8 cellular contexts compared by ENCODE assay signal in genomic region chr7:50068026-50068425, GRCh38. TPM values are rescaled to one million over a fixed set of nuclear protein-coding genes. Genes with fewer than 3 reads are reported as not detected.
A peak's percentile ranks its signal among the peaks of the same experiment; 100 is the strongest.
DNase-seq lines count a peak whose midpoint lies in the region; ATAC-seq and TF ChIP-seq lines count a peak whose summit lies in the region.

No MANE protein-coding gene starts in this region.

- H3K36me3 Mint-ChIP-seq in Calu3 (ENCODE audit: insufficient read depth, unreplicated experiment), result peaks cover 14% of the 10 kb centered on the region

- H3K4me3 ChIP-seq in OCI-LY3 (ENCODE audit: low read length) (peak overlapping the region; percentile 75), dorsolateral prefrontal cortex (peak overlapping the region in 48 of 59 donors; percentile 25 to 81 (median 62)), parathyroid adenoma (ENCODE audit: low read depth, low read length) (peak overlapping the region; percentile 59), lower leg skin (ENCODE audit: low read depth, poor library complexity, severe bottlenecking) (no peak overlapping the region)

- no peaks in the 10 kb centered on the region for H3K27me3 Mint-ChIP-seq in Calu3 (ENCODE audit: unreplicated experiment)

- peak overlapping the region; percentile 69; the same call in 1 of the 2 replicates for H3K9ac ChIP-seq in OCI-LY3 (ENCODE audit: low read length)
- H3K9ac ChIP-seq in parathyroid adenoma, result no peak overlapping the region

- TF ChIP-seq CTCF in Calu3 (IDR thresholded peaks at IDR 0.05; ENCODE audit: unreplicated experiment), result peak; percentile 55
- TF ChIP-seq CTCF in OCI-LY3 (IDR thresholded peaks at IDR 0.05; ENCODE audit: low read depth, low read length), result peak; percentile 37
- peak in 16 of 56 donors; percentile 7 to 40 (median 20) for TF ChIP-seq CTCF in dorsolateral prefrontal cortex (IDR thresholded peaks at IDR 0.05 in 54 of 56, conservative IDR thresholded peaks at IDR 0.05 in 2 of 56; ENCODE audit: low read depth in 1 of 56, partially characterized antibody in 56 of 56)
- TF ChIP-seq CTCF in parathyroid adenoma (IDR thresholded peaks at IDR 0.05), result peak; percentile 36
- TF ChIP-seq CTCF in lower leg skin (IDR thresholded peaks at IDR 0.05), result no peak

- H3K9me3 Mint-ChIP-seq in Calu3 (ENCODE audit: low read depth, unreplicated experiment), result peaks cover 3% of the 10 kb centered on the region

- 0 to 3% methylated on average over 2 of the region's 2 CpGs for WGBS in lower leg skin, 2 donors

- H2AFZ ChIP-seq in OCI-LY3 (ENCODE audit: low read depth, low read length) (peak overlapping the region; percentile 92), parathyroid adenoma (peak overlapping the region; percentile 83)

- H3K79me2 ChIP-seq in OCI-LY3 (ENCODE audit: low read length), result no peaks in the 10 kb centered on the region
- H3K79me2 ChIP-seq in parathyroid adenoma, result no peaks in the 10 kb centered on the region

- peak; percentile 59 for DNase-seq in Calu3
- no peak for DNase-seq in dorsolateral prefrontal cortex
- DNase-seq in NCI-H2227 treated with DMSO at 0.1 percent for 48 hours (lab: John Stamatoyannopoulos, UW), result no peak
- no peak for DNase-seq in lower leg skin (ENCODE audit: low spot score in 2 of 2)

- peak overlapping the region; percentile 88 for H3K4me2 ChIP-seq in OCI-LY3 (ENCODE audit: low read length)
- H3K4me2 ChIP-seq in parathyroid adenoma (ENCODE audit: low read length), result peak overlapping the region; percentile 60

- H3K27ac ChIP-seq in OCI-LY3 (ENCODE audit: low read length) (peak overlapping the region; percentile 85), dorsolateral prefrontal cortex (no peak overlapping the region), parathyroid adenoma (peak overlapping the region; percentile 37)

- ATAC-seq in GM19467 (IDR thresholded peaks at IDR 0.05; ENCODE audit: unreplicated experiment), result peak; percentile 48
- no peak for ATAC-seq in HG03135 (IDR thresholded peaks at IDR 0.05; ENCODE audit: unreplicated experiment)

- H3K36me3 ChIP-seq in OCI-LY3 (replicated peaks; ENCODE audit: low read depth, low read length) (peaks cover 23% of the 10 kb centered on the region), parathyroid adenoma (ENCODE audit: control insufficient read depth, insufficient read depth, low read length) (no peaks in the 10 kb centered on the region)

- H3K27me3 ChIP-seq in OCI-LY3 (ENCODE audit: low read depth, low read length) (no peaks in the 10 kb centered on the region), dorsolateral prefrontal cortex (no peaks in the 10 kb centered on the region), parathyroid adenoma (ENCODE audit: control insufficient read depth, insufficient read depth, low read length) (no peaks in the 10 kb centered on the region)

- CTCF ChIA-PET in Calu3 (lab: Charles Lee), result interaction anchor here (0.6 to 1.0 kb wide), 2 partner anchors 326 to 1264 kb away, joined by 3 to 4 read pairs; no protein-coding TSS in a partner anchor

- H3K4me1 ChIP-seq in OCI-LY3 (ENCODE audit: low read length) (peaks cover 26% of the 10 kb centered on the region), parathyroid adenoma (peaks cover 5% of the 10 kb centered on the region)

- H3K4me1 Mint-ChIP-seq in Calu3 (ENCODE audit: low read depth, unreplicated experiment), result peaks cover 23% of the 10 kb centered on the region

- TF ChIP-seq POLR2A in lower leg skin (IDR thresholded peaks at IDR 0.05), result no peak

- no peaks in the 10 kb centered on the region for H4K20me1 ChIP-seq in OCI-LY3 (ENCODE audit: insufficient read depth, low read length)

- H3K27ac Mint-ChIP-seq in Calu3 (ENCODE audit: unreplicated experiment), result no peak overlapping the region

- no TSS peak for BruUV-seq in Calu3 (replicated peaks; lab: Mats Ljungman, UMichigan)

- H3K9me3 ChIP-seq in OCI-LY3 (ENCODE audit: insufficient read depth, low read length) (peaks cover 18% of the 10 kb centered on the region; the same call in 1 of the 2 replicates), parathyroid adenoma (ENCODE audit: control insufficient read depth, low read length) (no peaks in the 10 kb centered on the region)

- intact Hi-C loops in Calu3 (cut with micrococcal nuclease; ENCODE audit: unreplicated experiment) (no loop called here), dorsolateral prefrontal cortex (cut with DNase I) (no loop called here), lower leg skin (cut with DNase I; ENCODE audit: low total_unique reads) (no loop called here)

- H3K4me3 Mint-ChIP-seq in Calu3 (ENCODE audit: low read depth, unreplicated experiment), result peak overlapping the region; percentile 72

RNA-seq across cellular contexts. Expression of gene ZPBP, which starts 25.0 kb away (rescaled TPM):
- total RNA-seq in Calu3 (2022) (not detected in 2 replicates), dorsolateral prefrontal cortex (under 1 TPM in 5 of 120 experiments, not detected in 115; 0.42 to 0.86 (median 0.60) TPM), lower leg skin (under 1 TPM in 1 of 4 donors, not detected in 3; 0.23 TPM)

Comparison
In these comparisons a context has a peak if more than half of its experiments do, and no peak if none do; other contexts are left out.
1. CTCF ChIP-seq: peak in Calu3 (single experiment), OCI-LY3 (single experiment) and parathyroid adenoma (single experiment); none in lower leg skin (0 of 3).
2. H3K27ac ChIP-seq: peak in OCI-LY3 (single experiment) and parathyroid adenoma (single experiment); none in dorsolateral prefrontal cortex (0 of 59).